Comparison of ENCODE assay signal across 11 cellular contexts in the genomic region with DNA sequence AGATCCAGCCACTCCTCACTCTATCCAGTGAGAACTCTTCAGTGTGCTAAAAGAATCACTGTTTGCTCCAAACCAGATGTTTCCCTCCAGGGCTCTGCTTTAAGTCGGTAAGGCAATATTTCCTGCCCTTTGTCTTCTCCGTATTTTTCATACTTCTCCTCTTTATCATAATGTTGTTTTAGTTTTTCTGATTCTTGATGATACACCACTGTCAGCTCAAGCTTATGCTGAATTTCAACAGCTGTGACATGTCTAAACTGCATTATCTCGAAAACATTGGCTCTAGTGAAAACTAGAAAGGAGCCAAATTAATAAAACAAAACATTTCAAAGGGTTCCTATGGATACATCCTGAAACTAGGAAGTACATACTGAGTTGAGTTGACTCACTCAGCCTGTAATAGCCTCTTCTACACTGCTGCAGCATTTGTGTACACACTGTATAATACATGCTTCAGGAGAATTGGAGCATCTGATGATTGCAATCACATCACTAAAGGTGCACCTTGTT. TPM values are rescaled to one million over a fixed set of nuclear protein-coding genes. Genes with fewer than 3 reads are reported as not detected.
DNase-seq lines count a peak whose midpoint lies in the region; ATAC-seq and TF ChIP-seq lines count a peak whose summit lies in the region.
"Had no signal": no experiment of that assay in that cellular context is flagged by ENCODE, and none has a peak within 500 bp of the region (broad histone marks: within the 10 kb centered on the region; RNA-seq: fewer than 3 reads in every experiment).

No MANE protein-coding gene starts in this region.

- intact Hi-C loops in dorsolateral prefrontal cortex (cut with DNase I), result no loop called here
- intact Hi-C loops in posterior vena cava (cut with DNase I), result no loop called here

- H3K4me1 ChIP-seq in ACC112 (ENCODE audit: control insufficient read depth, insufficient read depth, low read length, unreplicated experiment) (peaks cover 22% of the 10 kb centered on the region), SJSA1 (replicated peaks) (peaks cover 14% of the 10 kb centered on the region)

- no peaks in the 10 kb centered on the region for H3K36me3 ChIP-seq in ACC112 (ENCODE audit: insufficient read depth, low read length)
- H3K36me3 ChIP-seq in SJSA1, result no peaks in the 10 kb centered on the region

- CTCF ChIA-PET in activated CD4-positive, alpha-beta memory T cell treated with anti-CD3 and anti-CD28 coated beads, Interleukin-2, amount 10 ng/mL, durations not matched to agents 7 days and 5 days (lab: Charles Lee), result no interaction called here

- peak overlapping the region; percentile 60 for H3K4me3 Mint-ChIP-seq in HFFc6
- H3K4me3 Mint-ChIP-seq in activated CD4-positive, alpha-beta memory T cell treated with anti-CD3 and anti-CD28 coated beads, Interleukin-2, amount 10 ng/mL, durations not matched to agents 7 days and 5 days, result no peak overlapping the region
- H3K4me3 Mint-ChIP-seq: CD8-positive, alpha-beta memory T cell had no signal

- peak; percentile 81 for DNase-seq in HFFc6
- DNase-seq in SJSA1 (ENCODE audit: low read depth in 1 of 2, low spot score in 2 of 2), result peak in 1 of 2 experiments; percentile 20
- peak; percentile 60 for DNase-seq in glomerular endothelial cell (ENCODE audit: extremely low read depth, low read depth, low spot score)
- no peak for DNase-seq in dorsolateral prefrontal cortex
- DNase-seq in posterior vena cava (ENCODE audit: low spot score), result no peak
- no peak for DNase-seq in activated CD4-positive, alpha-beta memory T cell treated with anti-CD3 and anti-CD28 coated beads, Interleukin-2, amount 10 ng/mL, durations not matched to agents 7 days and 5 days
- DNase-seq: CD8-positive, alpha-beta memory T cell; stimulated activated CD4-positive, alpha-beta T cell treated with anti-CD3 and anti-CD28 coated beads, Interleukin-1b, Interleukin-23, amount 100 ng/mL, for 48 hours had no signal

- ATAC-seq in GM19328 (IDR thresholded peaks at IDR 0.05; ENCODE audit: unreplicated experiment), result no peak
- ATAC-seq: activated naive CD4-positive, alpha-beta T cell treated with anti-CD3 and anti-CD28 coated beads, Interleukin-2, amount 50 U/mL, for 72 hours had no signal

- H3K27me3 Mint-ChIP-seq in HFFc6 (ENCODE audit: insufficient read depth), result no peaks in the 10 kb centered on the region
- H3K27me3 Mint-ChIP-seq in activated CD4-positive, alpha-beta memory T cell treated with anti-CD3 and anti-CD28 coated beads, Interleukin-2, amount 10 ng/mL, durations not matched to agents 7 days and 5 days, result peaks cover 6% of the 10 kb centered on the region

- peaks cover 26% of the 10 kb centered on the region for H3K4me1 Mint-ChIP-seq in HFFc6 (ENCODE audit: low read depth)
- no peaks in the 10 kb centered on the region for H3K4me1 Mint-ChIP-seq in activated CD4-positive, alpha-beta memory T cell treated with anti-CD3 and anti-CD28 coated beads, Interleukin-2, amount 10 ng/mL, durations not matched to agents 7 days and 5 days
- H3K4me1 Mint-ChIP-seq: CD8-positive, alpha-beta memory T cell had no signal

- peaks cover 9% of the 10 kb centered on the region for H3K9me3 Mint-ChIP-seq in HFFc6
- peaks cover 5% of the 10 kb centered on the region for H3K9me3 Mint-ChIP-seq in activated CD4-positive, alpha-beta memory T cell treated with anti-CD3 and anti-CD28 coated beads, Interleukin-2, amount 10 ng/mL, durations not matched to agents 7 days and 5 days

- H3K27ac ChIP-seq in ACC112 (ENCODE audit: low read depth, low read length) (peak overlapping the region; percentile 77), SJSA1 (peak overlapping the region; percentile 80), dorsolateral prefrontal cortex (no peak overlapping the region)

- peak overlapping the region; percentile 93 for H3K27ac Mint-ChIP-seq in HFFc6
- no peak overlapping the region for H3K27ac Mint-ChIP-seq in activated CD4-positive, alpha-beta memory T cell treated with anti-CD3 and anti-CD28 coated beads, Interleukin-2, amount 10 ng/mL, durations not matched to agents 7 days and 5 days
- H3K27ac Mint-ChIP-seq: activated naive CD4-positive, alpha-beta T cell treated with anti-CD3 and anti-CD28 coated beads, Interleukin-2, amount 50 U/mL, for 72 hours; CD8-positive, alpha-beta memory T cell had no signal

- no peaks in the 10 kb centered on the region for H3K27me3 ChIP-seq in ACC112 (ENCODE audit: insufficient read depth, low read length)
- no peaks in the 10 kb centered on the region for H3K27me3 ChIP-seq in SJSA1 (replicated peaks)
- no peaks in the 10 kb centered on the region for H3K27me3 ChIP-seq in dorsolateral prefrontal cortex

- POLR2A ChIA-PET in activated CD4-positive, alpha-beta memory T cell treated with anti-CD3 and anti-CD28 coated beads, Interleukin-2, amount 10 ng/mL, durations not matched to agents 7 days and 5 days (lab: Charles Lee), result no interaction called here

- no peak for TF ChIP-seq CTCF in HFFc6 (IDR thresholded peaks at IDR 0.05)
- TF ChIP-seq CTCF in dorsolateral prefrontal cortex (IDR thresholded peaks at IDR 0.05 in 54 of 56, conservative IDR thresholded peaks at IDR 0.05 in 2 of 56; ENCODE audit: low read depth in 1 of 56, partially characterized antibody in 56 of 56), result no peak

- H3K36me3 Mint-ChIP-seq in HFFc6 (ENCODE audit: low read depth), result peaks cover 5% of the 10 kb centered on the region
- no peaks in the 10 kb centered on the region for H3K36me3 Mint-ChIP-seq in activated CD4-positive, alpha-beta memory T cell treated with anti-CD3 and anti-CD28 coated beads, Interleukin-2, amount 10 ng/mL, durations not matched to agents 7 days and 5 days (ENCODE audit: low read depth)

- peak overlapping the region; percentile 44 for H2AFZ ChIP-seq in ACC112 (ENCODE audit: low read length, unreplicated experiment)

- peak overlapping the region; percentile 45 for H3K4me3 ChIP-seq in ACC112 (ENCODE audit: low read depth, low read length)
- no peak overlapping the region for H3K4me3 ChIP-seq in SJSA1
- no peak overlapping the region for H3K4me3 ChIP-seq in dorsolateral prefrontal cortex

- H3K79me2 ChIP-seq in ACC112 (ENCODE audit: control insufficient read depth, insufficient read depth, low read length, unreplicated experiment), result no peaks in the 10 kb centered on the region

- no peaks in the 10 kb centered on the region for H3K9me3 ChIP-seq in SJSA1 (replicated peaks)

RNA-seq across cellular contexts. Expression of a gene that starts 39.8 kb away (rescaled TPM):
- 10 to 100 TPM in 1 of 6 experiments, 1 to 10 TPM in 5; 8.2 to 10.6 (median 9.1) TPM for total RNA-seq in HFFc6 (2021; fragmentation: NEBNext Ultra II Directional; extraction: Animal tissue kit (Norgen Biotek cat#: 25700))
- total RNA-seq in SJSA1 (2014; rRNA removed; shearing (Covaris generic)), result 9.2 and 10.7 TPM in 2 replicates
- total RNA-seq in glomerular endothelial cell, result 9.9 and 10.6 TPM in 2 replicates
- 10 to 100 TPM in 95 of 120 experiments, 1 to 10 TPM in 25; 7.3 to 15.0 (median 11.3) TPM for total RNA-seq in dorsolateral prefrontal cortex
- 1 to 10 TPM; 5.4 to 6.5 TPM for total RNA-seq in posterior vena cava
- 1 to 10 TPM; 7.8 to 8.0 TPM for total RNA-seq in activated CD4-positive, alpha-beta memory T cell treated with anti-CD3 and anti-CD28 coated beads, Interleukin-2, amount 10 ng/mL, durations not matched to agents 7 days and 5 days

RNA-seq across cellular contexts. Expression of a gene that starts 45.5 kb away (rescaled TPM):
- 1 to 10 TPM; 7.8 to 9.3 (median 8.9) TPM for total RNA-seq in HFFc6 (2021; fragmentation: NEBNext Ultra II Directional; extraction: Animal tissue kit (Norgen Biotek cat#: 25700))
- total RNA-seq in SJSA1 (2014; rRNA removed; shearing (Covaris generic)), result 10.0 and 12.1 TPM in 2 replicates
- total RNA-seq in glomerular endothelial cell (9.3 and 10.8 TPM in 2 replicates), dorsolateral prefrontal cortex (1 to 10 TPM; 2.8 to 9.4 (median 5.8) TPM), posterior vena cava (1 to 10 TPM; 7.4 to 7.6 TPM)
- 10 to 100 TPM; 18.3 to 19.7 TPM for total RNA-seq in activated CD4-positive, alpha-beta memory T cell treated with anti-CD3 and anti-CD28 coated beads, Interleukin-2, amount 10 ng/mL, durations not matched to agents 7 days and 5 days

Comparison
In these comparisons a context has a peak if more than half of its experiments do, and no peak if none do; other contexts are left out.
1. H3K27ac ChIP-seq: peak in ACC112 (single experiment) and SJSA1 (single experiment); none in dorsolateral prefrontal cortex (0 of 59).
2. DNase-seq: peak in HFFc6 (single experiment) and glomerular endothelial cell (single experiment); none in dorsolateral prefrontal cortex (0 of 10), posterior vena cava (single experiment) and activated CD4-positive, alpha-beta memory T cell treated with anti-CD3 and anti-CD28 coated beads, Interleukin-2, amount 10 ng/mL, durations not matched to agents 7 days and 5 days (single experiment).